Comparison of ENCODE assay signal across 15 cellular contexts in the genomic region with DNA sequence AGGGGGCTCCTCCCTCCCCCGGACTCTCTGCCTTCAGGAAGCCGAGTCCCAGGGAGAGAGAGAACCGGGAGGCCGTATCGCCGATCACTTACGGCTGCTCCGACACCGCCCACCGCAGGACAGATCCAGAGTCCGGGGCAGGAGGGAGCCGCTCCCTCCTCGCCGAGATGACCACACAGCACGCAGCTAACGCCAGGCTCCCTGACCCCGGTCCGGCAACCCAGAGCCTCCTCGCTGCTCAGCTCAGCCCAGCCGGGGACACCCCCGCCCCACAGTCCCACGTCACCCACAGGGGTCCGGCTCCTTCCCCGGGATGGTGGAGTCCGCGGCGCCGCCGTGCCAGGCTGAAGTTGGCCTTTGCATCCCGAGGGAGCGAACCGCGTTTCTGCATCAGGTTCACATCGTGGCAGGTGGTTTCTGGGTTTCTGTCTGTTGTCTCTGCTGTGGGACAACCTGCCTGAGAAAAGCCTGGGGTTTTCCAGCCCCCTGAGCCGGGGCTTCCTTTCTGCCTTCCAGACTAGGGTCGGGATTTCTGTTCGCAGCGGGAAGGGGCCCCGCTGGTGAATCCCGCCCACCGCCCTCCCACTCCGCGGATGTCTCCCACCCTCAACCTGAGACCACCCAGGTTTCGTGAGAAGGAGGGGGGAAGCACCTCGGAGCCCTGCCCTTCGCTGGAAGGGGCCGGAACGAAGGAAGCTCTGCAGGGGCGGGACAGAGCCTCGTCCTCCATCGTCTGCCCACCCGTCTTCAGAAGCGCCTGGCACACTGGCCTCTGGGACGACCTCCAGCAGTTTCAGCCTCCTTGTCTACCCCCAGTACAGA.
A peak's percentile ranks its signal among the peaks of the same experiment; 100 is the strongest.
DNase-seq lines count a peak whose midpoint lies in the region; ATAC-seq, FAIRE-seq and TF ChIP-seq lines count a peak whose summit lies in the region.
"Had no signal": no experiment of that assay in that cellular context is flagged by ENCODE, and none has a peak within 500 bp of the region (broad histone marks: within the 10 kb centered on the region; RNA-seq: fewer than 3 reads in every experiment).

No MANE protein-coding gene starts in this region.

- H3K4me3 Mint-ChIP-seq in astrocyte (ENCODE audit: unreplicated experiment): no peak overlapping the region
- peak overlapping the region in 2 of 8 donors; percentile 30 to 33 for H3K4me3 Mint-ChIP-seq in naive B cell
- H3K4me3 Mint-ChIP-seq: activated CD4-positive, alpha-beta T cell treated with anti-CD3 and anti-CD28 coated beads, Interleukin-2, amount 10 ng/mL, durations not matched to agents 7 days and 5 days had no signal

- peak overlapping the region; percentile 15 for H3K4me2 ChIP-seq in astrocyte (ENCODE audit: low read length)

- H3K9me3 ChIP-seq in left ventricle myocardium inferior (replicated peaks): peaks cover 10% of the 10 kb centered on the region
- H3K9me3 ChIP-seq in astrocyte (ENCODE audit: insufficient read depth, low read depth, low read length): no peaks in the 10 kb centered on the region
- H3K9me3 ChIP-seq in thyroid gland: no peaks in the 10 kb centered on the region
- no peaks in the 10 kb centered on the region for H3K9me3 ChIP-seq in effector memory CD4-positive, alpha-beta T cell (ENCODE audit: control insufficient read depth, low read length)
- H3K9me3 ChIP-seq: neutrophil had no signal

- ATAC-seq in naive B cell (ENCODE audit: low read depth in 2 of 2): peak; percentile 16 to 45
- ATAC-seq in GM18511 (IDR thresholded peaks at IDR 0.05; ENCODE audit: unreplicated experiment): no peak
- ATAC-seq: HCT116 had no signal

- TF ChIP-seq POLR2A in thyroid gland (IDR thresholded peaks at IDR 0.05): no peak
- no peak for TF ChIP-seq POLR2A in GM12891 (IDR thresholded peaks at IDR 0.05; ENCODE audit: low read depth, low read length)

- H3K27ac ChIP-seq in left ventricle myocardium inferior (replicated peaks): no peak overlapping the region
- H3K27ac ChIP-seq in astrocyte (ENCODE audit: low read depth, low read length): no peak overlapping the region
- peak overlapping the region; percentile 5 to 78 (median 43) for H3K27ac ChIP-seq in thyroid gland
- H3K27ac ChIP-seq in effector memory CD4-positive, alpha-beta T cell (ENCODE audit: insufficient read depth, low read length, poor library complexity, severe bottlenecking): no peak overlapping the region
- H3K27ac ChIP-seq: brain microvascular endothelial cell, neutrophil had no signal

- H3K36me3 ChIP-seq in left ventricle myocardium inferior (no peaks in the 10 kb centered on the region), astrocyte (ENCODE audit: insufficient read depth, low read length) (no peaks in the 10 kb centered on the region), thyroid gland (no peaks in the 10 kb centered on the region)
- no peaks in the 10 kb centered on the region for H3K36me3 ChIP-seq in effector memory CD4-positive, alpha-beta T cell (ENCODE audit: control insufficient read depth, insufficient read depth, low read length)
- H3K36me3 ChIP-seq: brain microvascular endothelial cell, neutrophil had no signal

- intact Hi-C loops in left ventricle myocardium inferior (cut with micrococcal nuclease) (no loop called here), cardiac septum (cut with DNase I) (no loop called here), thyroid gland (cut with DNase I) (no loop called here)

- H3K36me3 Mint-ChIP-seq in astrocyte (ENCODE audit: low read depth, unreplicated experiment) (no peaks in the 10 kb centered on the region), naive B cell (no peaks in the 10 kb centered on the region)

- H3K27me3 Mint-ChIP-seq in astrocyte (ENCODE audit: low read depth, unreplicated experiment) (peaks cover 47% of the 10 kb centered on the region), naive B cell (peaks cover 11 to 57% (median 38%) of the 10 kb centered on the region in 3 donors)

- H3K9me3 Mint-ChIP-seq in astrocyte (ENCODE audit: unreplicated experiment) (peaks cover 4% of the 10 kb centered on the region), naive B cell (peaks cover 0 to 2% (median 0%) of the 10 kb centered on the region in 7 donors)
- H3K9me3 Mint-ChIP-seq: activated CD4-positive, alpha-beta T cell treated with anti-CD3 and anti-CD28 coated beads, Interleukin-2, amount 10 ng/mL, durations not matched to agents 7 days and 5 days had no signal

- TF ChIP-seq CTCF in left ventricle myocardium inferior (IDR thresholded peaks at IDR 0.05; ENCODE audit: borderline replicate concordance): no peak
- no peak for TF ChIP-seq CTCF in astrocyte (IDR thresholded peaks at IDR 0.05; ENCODE audit: insufficient read depth, low read depth, low read length)
- TF ChIP-seq CTCF in thyroid gland (IDR thresholded peaks at IDR 0.05): no peak

- H3K27ac Mint-ChIP-seq in astrocyte (ENCODE audit: unreplicated experiment): no peak overlapping the region
- H3K27ac Mint-ChIP-seq in naive B cell: peak overlapping the region in 1 of 6 donors; percentile 49
- H3K27ac Mint-ChIP-seq: activated CD4-positive, alpha-beta T cell treated with anti-CD3 and anti-CD28 coated beads, Interleukin-2, amount 10 ng/mL, durations not matched to agents 7 days and 5 days had no signal

- H4K20me1 ChIP-seq in astrocyte (ENCODE audit: insufficient read depth, low read length): no peaks in the 10 kb centered on the region

- peaks cover 8% of the 10 kb centered on the region for H3K4me1 ChIP-seq in left ventricle myocardium inferior
- no peaks in the 10 kb centered on the region for H3K4me1 ChIP-seq in astrocyte (ENCODE audit: insufficient read depth, low read length)
- peaks cover 10 to 18% of the 10 kb centered on the region in 2 donors for H3K4me1 ChIP-seq in thyroid gland
- H3K4me1 ChIP-seq in effector memory CD4-positive, alpha-beta T cell (ENCODE audit: control insufficient read depth, insufficient read depth, low read length, poor library complexity, severe bottlenecking): peaks cover 9% of the 10 kb centered on the region

- peaks cover 1% of the 10 kb centered on the region for H3K4me1 Mint-ChIP-seq in astrocyte (ENCODE audit: low read depth, unreplicated experiment)
- peaks cover 0 to 8% (median 0%) of the 10 kb centered on the region in 3 donors for H3K4me1 Mint-ChIP-seq in naive B cell

- H3K9ac ChIP-seq in astrocyte (ENCODE audit: low read length): no peak overlapping the region

- DNase-seq in left ventricle myocardium inferior (no peak), cardiac septum (ENCODE audit: low spot score) (no peak), astrocyte (ENCODE audit: low read depth) (no peak), naive B cell (no peak), thyroid gland (peak; percentile 53 to 60), GM12891 (ENCODE audit: insufficient read length, low spot score) (no peak)
- no peak for DNase-seq in effector memory CD4-positive, alpha-beta T cell
- DNase-seq: activated CD4-positive, alpha-beta T cell treated with anti-CD3 and anti-CD28 coated beads, Interleukin-2, amount 10 ng/mL, durations not matched to agents 7 days and 5 days; brain microvascular endothelial cell; left cardiac atrium; NCI-H1048; stimulated activated CD4-positive, alpha-beta T cell treated with anti-CD3 and anti-CD28 coated beads, Interleukin-15, amount 100 ng/mL, for 24 hours had no signal

- peak overlapping the region; percentile 24 for H3K4me3 ChIP-seq in left ventricle myocardium inferior
- no peak overlapping the region for H3K4me3 ChIP-seq in astrocyte (ENCODE audit: insufficient read depth, low read depth, low read length)
- H3K4me3 ChIP-seq in thyroid gland (replicated peaks in 1 of 3): peak overlapping the region in 1 of 3 donors; percentile 21
- H3K4me3 ChIP-seq in effector memory CD4-positive, alpha-beta T cell (ENCODE audit: insufficient read depth, low read depth, low read length, poor library complexity, severe bottlenecking): no peak overlapping the region

- no peaks in the 10 kb centered on the region for H3K79me2 ChIP-seq in astrocyte (ENCODE audit: insufficient read depth, low read length)

- FAIRE-seq in astrocyte (lab: Jason Lieb, UNC) (no peak), GM12891 (lab: Jason Lieb, UNC) (no peak)

- no peak overlapping the region for H2AFZ ChIP-seq in astrocyte (ENCODE audit: low read depth, low read length)

- H3K27me3 ChIP-seq in left ventricle myocardium inferior (ENCODE audit: low read depth) (peaks cover 87% of the 10 kb centered on the region), astrocyte (ENCODE audit: insufficient read depth, low read length) (peaks cover 26% of the 10 kb centered on the region), thyroid gland (no peaks in the 10 kb centered on the region)
- H3K27me3 ChIP-seq in effector memory CD4-positive, alpha-beta T cell (replicated peaks; ENCODE audit: control insufficient read depth, insufficient read depth, low read length, poor library complexity, severe bottlenecking): peaks cover 18% of the 10 kb centered on the region

- WGBS in thyroid gland, 2 donors: 2 to 4% methylated on average over 20 to 32 of the region's 54 CpGs

TF ChIP-seq in GM12891, 5 proteins besides CTCF, POLR2A, EP300 and RAD21:
- TF ChIP-seq TAF1 (IDR thresholded peaks at IDR 0.05; ENCODE audit: low read depth, low read length) (no peak), POU2F2 (IDR thresholded peaks at IDR 0.05; ENCODE audit: low read depth, low read length) (no peak), POLR2AphosphoS5 (IDR thresholded peaks at IDR 0.05; ENCODE audit: low read depth, low read length) (no peak), SPI1 (IDR thresholded peaks at IDR 0.05; ENCODE audit: low read depth, low read length) (no peak), PAX5 (IDR thresholded peaks at IDR 0.05; ENCODE audit: insufficient read depth, low read length, severe bottlenecking) (no peak)

Comparison
In these comparisons a context has a peak if more than half of its experiments do, and no peak if none do; other contexts are left out.
1. DNase-seq: peak in thyroid gland (2 of 2); none in left ventricle myocardium inferior (single experiment), cardiac septum (single experiment), astrocyte (single experiment), naive B cell (single experiment), GM12891 (single experiment) and effector memory CD4-positive, alpha-beta T cell (0 of 3).
2. H3K27ac ChIP-seq: peak in thyroid gland (3 of 3); none in left ventricle myocardium inferior (single experiment), astrocyte (single experiment) and effector memory CD4-positive, alpha-beta T cell (single experiment).